1 cellular context compared by ENCODE assay signal in the genomic region with DNA sequence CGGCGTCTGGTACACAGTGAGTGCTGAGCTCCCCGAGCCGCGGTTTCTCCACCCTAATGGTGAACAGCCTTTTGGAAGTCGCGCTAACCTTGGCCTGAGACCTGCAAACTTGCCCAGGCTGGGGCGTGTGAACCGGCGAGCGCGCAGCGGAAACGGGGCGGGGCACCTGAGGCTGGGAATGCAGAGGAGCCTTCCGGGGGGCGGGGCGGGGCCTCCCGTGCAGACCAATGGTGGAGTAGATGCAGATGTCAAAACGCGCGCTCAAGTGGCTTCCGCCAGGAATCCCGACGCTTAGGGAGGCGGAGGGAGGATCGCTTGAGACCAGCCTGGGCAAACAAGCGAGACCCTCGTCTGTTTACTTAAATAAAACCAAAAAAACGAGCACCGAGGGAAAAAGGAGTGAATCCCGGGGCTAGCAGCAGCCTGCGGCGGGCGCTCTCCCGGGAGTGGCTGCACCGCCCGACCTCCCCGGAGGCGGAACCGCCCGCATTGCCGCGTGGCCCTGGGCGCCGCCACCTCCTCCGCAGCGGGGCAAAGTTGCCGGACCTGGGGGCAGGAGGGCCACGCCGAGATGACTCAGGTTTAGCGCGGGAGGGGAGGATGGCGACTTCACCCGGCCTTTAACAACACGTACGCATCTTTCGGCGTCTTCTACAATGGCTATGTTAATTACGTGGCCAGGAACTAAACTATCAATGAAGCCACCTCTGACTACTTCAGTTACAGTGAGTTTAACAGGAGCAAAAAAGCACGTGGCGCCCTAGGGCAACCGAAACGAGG.
TF ChIP-seq lines count a peak whose summit lies in the region.

No MANE protein-coding gene starts in this region.

TF ChIP-seq in PFSK-1, 5 proteins besides CTCF, POLR2A, EP300 and RAD21:
- TF ChIP-seq, protein P1, sequence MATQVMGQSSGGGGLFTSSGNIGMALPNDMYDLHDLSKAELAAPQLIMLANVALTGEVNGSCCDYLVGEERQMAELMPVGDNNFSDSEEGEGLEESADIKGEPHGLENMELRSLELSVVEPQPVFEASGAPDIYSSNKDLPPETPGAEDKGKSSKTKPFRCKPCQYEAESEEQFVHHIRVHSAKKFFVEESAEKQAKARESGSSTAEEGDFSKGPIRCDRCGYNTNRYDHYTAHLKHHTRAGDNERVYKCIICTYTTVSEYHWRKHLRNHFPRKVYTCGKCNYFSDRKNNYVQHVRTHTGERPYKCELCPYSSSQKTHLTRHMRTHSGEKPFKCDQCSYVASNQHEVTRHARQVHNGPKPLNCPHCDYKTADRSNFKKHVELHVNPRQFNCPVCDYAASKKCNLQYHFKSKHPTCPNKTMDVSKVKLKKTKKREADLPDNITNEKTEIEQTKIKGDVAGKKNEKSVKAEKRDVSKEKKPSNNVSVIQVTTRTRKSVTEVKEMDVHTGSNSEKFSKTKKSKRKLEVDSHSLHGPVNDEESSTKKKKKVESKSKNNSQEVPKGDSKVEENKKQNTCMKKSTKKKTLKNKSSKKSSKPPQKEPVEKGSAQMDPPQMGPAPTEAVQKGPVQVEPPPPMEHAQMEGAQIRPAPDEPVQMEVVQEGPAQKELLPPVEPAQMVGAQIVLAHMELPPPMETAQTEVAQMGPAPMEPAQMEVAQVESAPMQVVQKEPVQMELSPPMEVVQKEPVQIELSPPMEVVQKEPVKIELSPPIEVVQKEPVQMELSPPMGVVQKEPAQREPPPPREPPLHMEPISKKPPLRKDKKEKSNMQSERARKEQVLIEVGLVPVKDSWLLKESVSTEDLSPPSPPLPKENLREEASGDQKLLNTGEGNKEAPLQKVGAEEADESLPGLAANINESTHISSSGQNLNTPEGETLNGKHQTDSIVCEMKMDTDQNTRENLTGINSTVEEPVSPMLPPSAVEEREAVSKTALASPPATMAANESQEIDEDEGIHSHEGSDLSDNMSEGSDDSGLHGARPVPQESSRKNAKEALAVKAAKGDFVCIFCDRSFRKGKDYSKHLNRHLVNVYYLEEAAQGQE (IDR thresholded peaks at IDR 0.05; ENCODE audit: insufficient read depth in 1 of 2, low read depth in 2 of 2, low read length in 2 of 2) = 0 out of 4 replicates have a peak, but pooled peaks of 1 of the 2 experiments have one; percentile 31
- TF ChIP-seq TAF1 (IDR thresholded peaks at IDR 0.05; ENCODE audit: borderline replicate concordance, insufficient read depth, low read length) = no peak; the same call in 1 of the 2 replicates
- TF ChIP-seq POLR2AphosphoS5 (IDR thresholded peaks at IDR 0.05; ENCODE audit: low read depth, low read length) = peak; percentile 80
- peak; percentile 77 for TF ChIP-seq FOXP2 (optimal IDR thresholded peaks at IDR 0.05; ENCODE audit: borderline replicate concordance, extremely low read depth, extremely low read length, insufficient read depth)
- TF ChIP-seq SIN3A (IDR thresholded peaks at IDR 0.05; ENCODE audit: borderline replicate concordance, insufficient read depth, low read length) = peak; percentile 54; the same call in 1 of the 2 replicates
